12 cellular contexts compared by ENCODE assay signal in the genomic region with DNA sequence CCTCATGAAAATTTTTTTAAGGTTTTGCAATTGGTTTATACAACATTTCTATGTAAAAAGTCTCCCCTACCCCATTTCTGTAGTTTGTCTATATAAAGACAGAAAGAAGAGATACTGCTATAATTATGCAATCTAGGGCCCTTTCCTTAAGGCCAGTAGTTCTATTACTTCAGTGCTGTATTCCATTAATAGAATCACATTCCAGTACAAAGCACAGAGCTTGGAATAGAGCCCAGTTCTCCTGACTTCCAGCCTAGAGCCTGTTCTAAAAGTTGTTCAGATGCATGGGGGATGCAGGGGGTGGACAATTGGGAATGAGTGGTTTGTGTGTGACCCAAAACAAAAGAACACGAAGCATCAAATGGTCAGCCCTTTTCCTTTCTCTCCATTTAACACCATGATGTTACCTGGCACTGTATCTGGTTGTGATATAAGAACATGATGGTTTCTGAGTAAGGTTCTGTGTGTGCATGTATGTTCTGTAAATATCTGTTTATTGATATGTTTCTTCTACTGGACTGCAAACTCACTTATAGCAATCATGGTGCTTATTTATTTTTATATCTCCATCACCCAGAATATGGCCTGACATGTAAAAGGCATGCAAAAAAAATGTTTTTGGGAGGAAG. TPM values are rescaled to one million over a fixed set of nuclear protein-coding genes. Genes with fewer than 3 reads are reported as not detected.
A peak's percentile ranks its signal among the peaks of the same experiment; 100 is the strongest.
DNase-seq lines count a peak whose midpoint lies in the region; TF ChIP-seq lines count a peak whose summit lies in the region.
"Had no signal": no experiment of that assay in that cellular context is flagged by ENCODE, and none has a peak within 500 bp of the region (broad histone marks: within the 10 kb centered on the region; RNA-seq: fewer than 3 reads in every experiment).

No MANE protein-coding gene starts in this region.

- H3K27me3 ChIP-seq in adipocyte (replicated peaks; ENCODE audit: control insufficient read depth, insufficient read depth, low read length) = no peaks in the 10 kb centered on the region
- no peaks in the 10 kb centered on the region for H3K27me3 ChIP-seq in smooth muscle cell (ENCODE audit: low read depth)
- H3K27me3 ChIP-seq: Peyer's patch had no signal

- DNase-seq in adipocyte (ENCODE audit: low read depth) (peak; percentile 79), fibroblast of the conjunctiva (ENCODE audit: low read depth) (peak; percentile 51), ecto neural progenitor cell (ENCODE audit: low spot score) (no peak), GM20000 (ENCODE audit: low spot score) (no peak), smooth muscle cell (lab: John Stamatoyannopoulos, UW; ENCODE audit: unreplicated experiment) (no peak), NCI-H2029 (lab: John Stamatoyannopoulos, UW) (no peak)
- DNase-seq: activated CD4-positive, alpha-beta T cell treated with anti-CD3 and anti-CD28 coated beads for 36 hours; islet precursor cell; NCI-H1436; Peyer's patch; stimulated activated CD4-positive, alpha-beta T cell treated with anti-CD3 and anti-CD28 coated beads, Interleukin-4, amount 100 ng/mL, for 1 hour had no signal

- H3K27me3 Mint-ChIP-seq in nephron (ENCODE audit: low read depth) = peaks cover 3% of the 10 kb centered on the region

- H3K9me3 ChIP-seq in adipocyte (ENCODE audit: control insufficient read depth, low read length) = no peaks in the 10 kb centered on the region
- H3K9me3 ChIP-seq in smooth muscle cell (replicated peaks; ENCODE audit: low read depth) = no peaks in the 10 kb centered on the region
- H3K9me3 ChIP-seq: Peyer's patch had no signal

- no peak overlapping the region for H3K4me2 ChIP-seq in smooth muscle cell

- no peaks in the 10 kb centered on the region for H4K20me1 ChIP-seq in smooth muscle cell (ENCODE audit: low read depth)

- peak overlapping the region in 2 of 3 experiments; percentile 35 to 68 for H3K27ac Mint-ChIP-seq in nephron
- H3K27ac Mint-ChIP-seq: activated CD4-positive, alpha-beta T cell treated with anti-CD3 and anti-CD28 coated beads for 36 hours had no signal

- H2AFZ ChIP-seq in smooth muscle cell (ENCODE audit: low read depth) = no peak overlapping the region

- H3K4me3 ChIP-seq in adipocyte (ENCODE audit: low read length) (peak overlapping the region; percentile 43), smooth muscle cell (no peak overlapping the region)
- H3K4me3 ChIP-seq: Peyer's patch had no signal

- no peak for TF ChIP-seq CTCF in nephron (IDR thresholded peaks at IDR 0.05; ENCODE audit: unreplicated experiment in 3 of 3)
- TF ChIP-seq CTCF in GM20000 (IDR thresholded peaks at IDR 0.05; ENCODE audit: extremely low read depth, missing control alignments) = no peak
- TF ChIP-seq CTCF in smooth muscle cell (IDR thresholded peaks at IDR 0.05; ENCODE audit: borderline replicate concordance, insufficient read depth, poor library complexity, severe bottlenecking) = no peak

- H3K9ac ChIP-seq in adipocyte (ENCODE audit: low read length) = peak overlapping the region; percentile 60
- no peak overlapping the region for H3K9ac ChIP-seq in smooth muscle cell (ENCODE audit: low read depth)

- no peak overlapping the region for H3K4me3 Mint-ChIP-seq in nephron
- H3K4me3 Mint-ChIP-seq: activated CD4-positive, alpha-beta T cell treated with anti-CD3 and anti-CD28 coated beads for 36 hours had no signal

- H3K36me3 ChIP-seq in adipocyte (ENCODE audit: control insufficient read depth, insufficient read depth, low read length, severe bottlenecking) (no peaks in the 10 kb centered on the region), smooth muscle cell (ENCODE audit: low read depth) (no peaks in the 10 kb centered on the region)
- H3K36me3 ChIP-seq: Peyer's patch had no signal

- H3K4me1 Mint-ChIP-seq in nephron = peaks cover 16% of the 10 kb centered on the region

- H3F3A ChIP-seq in smooth muscle cell (ENCODE audit: low read depth) = no peaks in the 10 kb centered on the region

- H3K27ac ChIP-seq in smooth muscle cell (ENCODE audit: low read depth) = no peak overlapping the region

- H3K9me3 Mint-ChIP-seq in nephron = peaks cover 17% of the 10 kb centered on the region

- H3K4me1 ChIP-seq in adipocyte (ENCODE audit: control insufficient read depth, insufficient read depth, low read length) (peaks cover 31% of the 10 kb centered on the region), smooth muscle cell (ENCODE audit: low read depth) (no peaks in the 10 kb centered on the region)

- peaks cover 14% of the 10 kb centered on the region for H3K36me3 Mint-ChIP-seq in nephron (ENCODE audit: low read depth)

- H3K79me2 ChIP-seq in smooth muscle cell (ENCODE audit: low read depth) = no peaks in the 10 kb centered on the region

- WGBS in smooth muscle cell (ENCODE audit: low lambda C conversion rate) = 85% methylated on average over 1 of the region's 1 CpG

RNA-seq across cellular contexts. Expression of a gene that starts 8.2 kb away (rescaled TPM):
- 27.3 and 33.1 TPM in 2 replicates for total RNA-seq in smooth muscle cell
- polyA plus RNA-seq in smooth muscle cell = 8.7 and 28.9 TPM in 2 replicates

Comparison
In these comparisons a context has a peak if more than half of its experiments do, and no peak if none do; other contexts are left out.
1. DNase-seq: peak in adipocyte (single experiment) and fibroblast of the conjunctiva (single experiment); none in ecto neural progenitor cell (single experiment), GM20000 (single experiment), smooth muscle cell (single experiment) and NCI-H2029 (single experiment).